ENCODE assay signal across 35 cellular contexts in genomic region chr10:14917827-14918226, GRCh38. TPM values are rescaled to one million over a fixed set of nuclear protein-coding genes. Genes with fewer than 3 reads are reported as not detected.
"Had no signal": no experiment of that assay in that cellular context is flagged by ENCODE, and none has a peak within 500 bp of the region (broad histone marks: within the 10 kb centered on the region; RNA-seq: fewer than 3 reads in every experiment).

No MANE protein-coding gene starts in this region.

- H3K4me1 ChIP-seq: ascending aorta, breast epithelium, esophagus muscularis mucosa, foreskin keratinocyte, gastrocnemius medialis had no signal

- ATAC-seq: activated CD4-positive, alpha-beta T cell treated with anti-CD3 and anti-CD28 coated beads for 36 hours; activated naive CD4-positive, alpha-beta T cell treated with anti-CD3 and anti-CD28 coated beads, Interleukin-2, amount 50 U/mL, for 72 hours; activated T-cell treated with anti-CD3 and anti-CD28 coated beads, Interleukin-2, amount 50 U/mL, for 72 hours; foreskin keratinocyte; gastrocnemius medialis; heart left ventricle; T-helper 17 cell had no signal

- H3K9me3 Mint-ChIP-seq: activated naive CD4-positive, alpha-beta T cell treated with anti-CD3 and anti-CD28 coated beads, Interleukin-2, amount 50 U/mL, for 72 hours; central memory CD8-positive, alpha-beta T cell; dendritic cell treated with granulocyte-macrophage colony-stimulating factor and Interleukin-4, amounts not matched to agents 40 ng/mL and 50 ng/mL, for 4 days had no signal

- H3K4me1 Mint-ChIP-seq: brain, endodermal cell had no signal

- H3K27ac Mint-ChIP-seq: activated CD4-positive, alpha-beta memory T cell treated with anti-CD3 and anti-CD28 coated beads, Interleukin-2, amount 10 ng/mL, durations not matched to agents 7 days and 5 days; activated CD4-positive, alpha-beta T cell treated with anti-CD3 and anti-CD28 coated beads for 36 hours; activated CD4-positive, alpha-beta T cell treated with anti-CD3 and anti-CD28 coated beads, Interleukin-2, amount 10 ng/mL, durations not matched to agents 24 days and 14 days; activated naive CD4-positive, alpha-beta T cell treated with anti-CD3 and anti-CD28 coated beads, Interleukin-2, amount 10 ng/mL, durations not matched to agents 7 days and 5 days; activated naive CD4-positive, alpha-beta T cell treated with anti-CD3 and anti-CD28 coated beads, Interleukin-2, amount 50 U/mL, for 72 hours; activated naive CD8-positive, alpha-beta T cell treated with anti-CD3 and anti-CD28 coated beads, Interleukin-2, amount 10 ng/mL, durations not matched to agents 7 days and 5 days; activated T-cell treated with anti-CD3 and anti-CD28 coated beads, Interleukin-2, amount 50 U/mL, for 24 hours; activated T-cell treated with anti-CD3 and anti-CD28 coated beads, Interleukin-2, amount 50 U/mL, for 72 hours; brain; dendritic cell treated with granulocyte-macrophage colony-stimulating factor and Interleukin-4, amounts not matched to agents 40 ng/mL and 50 ng/mL, for 4 days; endodermal cell; T-helper 17 cell; T-helper 2 cell treated with Interferon-gamma antibody and Interleukin-4, amounts not matched to agents 5 μg/mL and 100 μg/mL, for 36 hours had no signal

- H3K27me3 ChIP-seq: ascending aorta, breast epithelium, cardiac muscle cell, dorsolateral prefrontal cortex, esophagus muscularis mucosa, foreskin keratinocyte, gastrocnemius medialis, heart left ventricle had no signal

- H3K27ac ChIP-seq: ascending aorta, breast epithelium, cardiac muscle cell, coronary artery, dorsolateral prefrontal cortex, esophagus muscularis mucosa, foreskin keratinocyte, gastrocnemius medialis, heart left ventricle had no signal

- H3K4me3 ChIP-seq: ascending aorta, breast epithelium, cardiac muscle cell, coronary artery, dorsolateral prefrontal cortex, esophagus muscularis mucosa, gastrocnemius medialis, heart left ventricle had no signal

- DNase-seq: activated CD4-positive, alpha-beta memory T cell treated with anti-CD3 and anti-CD28 coated beads, Interleukin-2, amount 10 ng/mL, durations not matched to agents 7 days and 5 days; activated CD4-positive, alpha-beta T cell treated with anti-CD3 and anti-CD28 coated beads for 36 hours; activated CD4-positive, alpha-beta T cell treated with anti-CD3 and anti-CD28 coated beads, Interleukin-2, amount 10 ng/mL, durations not matched to agents 24 days and 14 days; activated CD4-positive, alpha-beta T cell treated with anti-CD3 and anti-CD28 coated beads, Interleukin-2, amount 50 U/mL, for 4 hours; activated CD4-positive, CD25-positive, alpha-beta regulatory T cell; activated CD4-positive, CD25-positive, alpha-beta regulatory T cell treated with anti-CD3 and anti-CD28 coated beads, Interleukin-2, amount 50 U/mL, for 72 hours; activated CD8-positive, alpha-beta memory T cell treated with anti-CD3 and anti-CD28 coated beads, Interleukin-2, amount 50 U/mL, for 48 hours; activated gamma-delta T cell; activated naive CD4-positive, alpha-beta T cell; activated naive CD4-positive, alpha-beta T cell treated with anti-CD3 and anti-CD28 coated beads, Interleukin-2, amount 10 ng/mL, durations not matched to agents 7 days and 5 days; activated naive CD8-positive, alpha-beta T cell treated with anti-CD3 and anti-CD28 coated beads, Interleukin-2, amount 10 ng/mL, durations not matched to agents 7 days and 5 days; activated T-cell treated with anti-CD3 and anti-CD28 coated beads for 4 hours; activated T-cell treated with anti-CD3 and anti-CD28 coated beads, Interleukin-2, amount 50 U/mL, for 24 hours; activated T-cell treated with anti-CD3 and anti-CD28 coated beads, Interleukin-2, amount 50 U/mL, for 72 hours; dorsolateral prefrontal cortex; effector memory CD4-positive, alpha-beta T cell; endodermal cell; erythroblast; foreskin keratinocyte; gastrocnemius medialis; glutamatergic neuron; heart left ventricle; T-helper 17 cell; T1000 had no signal

- H3K27me3 Mint-ChIP-seq: activated CD4-positive, alpha-beta memory T cell treated with anti-CD3 and anti-CD28 coated beads, Interleukin-2, amount 10 ng/mL, durations not matched to agents 7 days and 5 days; activated CD4-positive, alpha-beta T cell treated with anti-CD3 and anti-CD28 coated beads for 36 hours; activated CD4-positive, alpha-beta T cell treated with anti-CD3 and anti-CD28 coated beads, Interleukin-2, amount 10 ng/mL, durations not matched to agents 24 days and 14 days; activated naive CD4-positive, alpha-beta T cell treated with anti-CD3 and anti-CD28 coated beads, Interleukin-2, amount 10 ng/mL, durations not matched to agents 7 days and 5 days; activated naive CD8-positive, alpha-beta T cell treated with anti-CD3 and anti-CD28 coated beads, Interleukin-2, amount 10 ng/mL, durations not matched to agents 7 days and 5 days; activated T-cell treated with anti-CD3 and anti-CD28 coated beads, Interleukin-2, amount 50 U/mL, for 24 hours; brain; central memory CD8-positive, alpha-beta T cell; dendritic cell treated with granulocyte-macrophage colony-stimulating factor and Interleukin-4, amounts not matched to agents 40 ng/mL and 50 ng/mL, for 4 days; T-helper 17 cell had no signal

- H3K4me3 Mint-ChIP-seq: activated CD4-positive, alpha-beta memory T cell treated with anti-CD3 and anti-CD28 coated beads, Interleukin-2, amount 10 ng/mL, durations not matched to agents 7 days and 5 days; activated CD4-positive, alpha-beta T cell treated with anti-CD3 and anti-CD28 coated beads for 36 hours; activated CD4-positive, alpha-beta T cell treated with anti-CD3 and anti-CD28 coated beads, Interleukin-2, amount 10 ng/mL, durations not matched to agents 24 days and 14 days; activated naive CD4-positive, alpha-beta T cell treated with anti-CD3 and anti-CD28 coated beads, Interleukin-2, amount 10 ng/mL, durations not matched to agents 7 days and 5 days; activated naive CD8-positive, alpha-beta T cell treated with anti-CD3 and anti-CD28 coated beads, Interleukin-2, amount 10 ng/mL, durations not matched to agents 7 days and 5 days; activated T-cell treated with anti-CD3 and anti-CD28 coated beads, Interleukin-2, amount 50 U/mL, for 24 hours; activated T-cell treated with anti-CD3 and anti-CD28 coated beads, Interleukin-2, amount 50 U/mL, for 72 hours; brain; central memory CD8-positive, alpha-beta T cell; dendritic cell treated with granulocyte-macrophage colony-stimulating factor and Interleukin-4, amounts not matched to agents 40 ng/mL and 50 ng/mL, for 4 days; endodermal cell; T-helper 17 cell; T-helper 2 cell treated with Interferon-gamma antibody and Interleukin-4, amounts not matched to agents 5 μg/mL and 100 μg/mL, for 36 hours had no signal

RNA-seq across cellular contexts. Expression of gene SUV39H2, which starts 39.2 kb away (rescaled TPM):
- total RNA-seq: ascending aorta had no signal

RNA-seq across cellular contexts. Expression of gene MEIG1, which starts 41.4 kb away (rescaled TPM):
- total RNA-seq: activated CD4-positive, alpha-beta T cell treated with anti-CD3 and anti-CD28 coated beads, Interleukin-2, amount 10 ng/mL, durations not matched to agents 24 days and 14 days; ascending aorta; breast epithelium; cardiac muscle cell; cerebellum; esophagus muscularis mucosa; foreskin keratinocyte; gastrocnemius medialis; T-helper 17 cell had no signal
- polyA plus RNA-seq: heart left ventricle had no signal
